In genomic region chr5:171676286-171676944, GRCh38 we compare ENCODE assay signal across 20 cellular contexts.
DNase-seq lines count a peak whose midpoint lies in the region; ATAC-seq, FAIRE-seq and TF ChIP-seq lines count a peak whose summit lies in the region.
"Had no signal": no experiment of that assay in that cellular context is flagged by ENCODE, and none has a peak within 500 bp of the region (broad histone marks: within the 10 kb centered on the region; RNA-seq: fewer than 3 reads in every experiment).

No MANE protein-coding gene starts in this region.

- peak; percentile 69 for DNase-seq in CD1c-positive myeloid dendritic cell (ENCODE audit: extremely low spot score)
- DNase-seq in NOMO-1 treated with dmso at 0.1 percent for 144 hours (lab: John Stamatoyannopoulos, UW; ENCODE audit: unreplicated experiment) = peak; percentile 87
- peak; percentile 33 for DNase-seq in endodermal cell
- peak; percentile 17 for DNase-seq in mucosa of gallbladder (ENCODE audit: low spot score)
- DNase-seq in activated gamma-delta T cell (lab: John Stamatoyannopoulos, UW) = no peak
- DNase-seq in activated T-cell treated with anti-CD3 and anti-CD28 coated beads, Interleukin-2, amount 50 U/mL, for 1 hour = no peak
- DNase-seq in CD8-positive, alpha-beta T cell = no peak
- no peak for DNase-seq in GM19239 (ENCODE audit: insufficient read length, low spot score)
- DNase-seq: activated CD4-positive, CD25-positive, alpha-beta regulatory T cell; activated T-cell treated with anti-CD3 and anti-CD28 coated beads, Interleukin-2, amount 50 U/mL, for 48 hours; DMS79 treated with DMSO at 0.1 percent for 48 hours; NCI-H526 treated with DMSO at 0.1 percent for 48 hours; PC-3; T-helper 9 cell had no signal

- no peaks in the 10 kb centered on the region for H3K27me3 ChIP-seq in endodermal cell (ENCODE audit: control insufficient read depth, insufficient read depth, low read length, poor library complexity, severe bottlenecking)
- no peaks in the 10 kb centered on the region for H3K27me3 ChIP-seq in CD8-positive, alpha-beta T cell (ENCODE audit: insufficient read depth, low read length)
- H3K27me3 ChIP-seq: body of pancreas had no signal

- intact Hi-C loops in CD8-positive, alpha-beta T cell (cut with DNase I, micrococcal nuclease) = no loop called here

- no peaks in the 10 kb centered on the region for H3K36me3 ChIP-seq in endodermal cell (ENCODE audit: control insufficient read depth, insufficient read depth, low read length)
- no peaks in the 10 kb centered on the region for H3K36me3 ChIP-seq in CD8-positive, alpha-beta T cell (ENCODE audit: insufficient read depth, low read length)
- H3K36me3 ChIP-seq: thoracic aorta had no signal

- WGBS in endodermal cell (ENCODE audit: insufficient coverage in 1 of 2, insufficient read length in 1 of 2), 2 experiments = 88 to 96% methylated on average over 5 to 6 of the region's 6 CpGs

- peaks cover 5% of the 10 kb centered on the region for H3K27me3 Mint-ChIP-seq in endodermal cell (ENCODE audit: insufficient read depth)
- H3K27me3 Mint-ChIP-seq in CD8-positive, alpha-beta T cell (ENCODE audit: low read depth) = peaks cover 11% of the 10 kb centered on the region

- H3K4me3 Mint-ChIP-seq in endodermal cell = no peak overlapping the region
- no peak overlapping the region for H3K4me3 Mint-ChIP-seq in CD8-positive, alpha-beta T cell
- H3K4me3 Mint-ChIP-seq: stimulated activated effector memory CD8-positive, alpha-beta T cell treated with anti-CD3 and anti-CD28 coated beads, Interleukin-12 subunit alpha, Interleukin-12 subunit beta, amount 100 ng/mL, for 72 hours had no signal

- FAIRE-seq in GM19239 (lab: Jason Lieb, UNC) = no peak
- FAIRE-seq: colon had no signal

- TF ChIP-seq CTCF in endodermal cell (conservative IDR thresholded peaks at IDR 0.05) = no peak
- no peak for TF ChIP-seq CTCF in CD8-positive, alpha-beta T cell (IDR thresholded peaks at IDR 0.05)

- no peak for ATAC-seq in CD8-positive, alpha-beta T cell
- ATAC-seq: body of pancreas; PC-3; stimulated activated effector memory CD8-positive, alpha-beta T cell treated with anti-CD3 and anti-CD28 coated beads, Interleukin-12 subunit alpha, Interleukin-12 subunit beta, amount 100 ng/mL, for 72 hours had no signal

- H3K4me1 Mint-ChIP-seq in endodermal cell = peaks cover 14% of the 10 kb centered on the region
- no peaks in the 10 kb centered on the region for H3K4me1 Mint-ChIP-seq in CD8-positive, alpha-beta T cell (ENCODE audit: low read depth)
- H3K4me1 Mint-ChIP-seq: stimulated activated effector memory CD8-positive, alpha-beta T cell treated with anti-CD3 and anti-CD28 coated beads, Interleukin-12 subunit alpha, Interleukin-12 subunit beta, amount 100 ng/mL, for 72 hours had no signal

- no peak overlapping the region for H3K27ac Mint-ChIP-seq in endodermal cell
- H3K27ac Mint-ChIP-seq in CD8-positive, alpha-beta T cell = no peak overlapping the region
- H3K27ac Mint-ChIP-seq: activated naive CD4-positive, alpha-beta T cell treated with anti-CD3 and anti-CD28 coated beads, Interleukin-2, amount 50 U/mL, for 72 hours; stimulated activated effector memory CD8-positive, alpha-beta T cell treated with anti-CD3 and anti-CD28 coated beads, Interleukin-12 subunit alpha, Interleukin-12 subunit beta, amount 100 ng/mL, for 72 hours had no signal

- CTCF ChIA-PET in CD8-positive, alpha-beta T cell (lab: Charles Lee) = no interaction called here

- POLR2A ChIA-PET in CD8-positive, alpha-beta T cell (lab: Charles Lee) = no interaction called here

- peaks cover 9% of the 10 kb centered on the region for H3K9me3 Mint-ChIP-seq in endodermal cell
- H3K9me3 Mint-ChIP-seq in CD8-positive, alpha-beta T cell = no peaks in the 10 kb centered on the region
- H3K9me3 Mint-ChIP-seq: stimulated activated effector memory CD8-positive, alpha-beta T cell treated with anti-CD3 and anti-CD28 coated beads, Interleukin-12 subunit alpha, Interleukin-12 subunit beta, amount 100 ng/mL, for 72 hours had no signal

- H3K4me1 ChIP-seq in endodermal cell (ENCODE audit: control insufficient read depth, insufficient read depth, low read length) = peaks cover 4% of the 10 kb centered on the region
- H3K4me1 ChIP-seq in CD8-positive, alpha-beta T cell (ENCODE audit: insufficient read depth, low read length) = no peaks in the 10 kb centered on the region
- H3K4me1 ChIP-seq: body of pancreas had no signal

- H3K36me3 Mint-ChIP-seq in endodermal cell (ENCODE audit: low read depth) = peaks cover 3% of the 10 kb centered on the region
- H3K36me3 Mint-ChIP-seq in CD8-positive, alpha-beta T cell = no peaks in the 10 kb centered on the region
- H3K36me3 Mint-ChIP-seq: stimulated activated effector memory CD8-positive, alpha-beta T cell treated with anti-CD3 and anti-CD28 coated beads, Interleukin-12 subunit alpha, Interleukin-12 subunit beta, amount 100 ng/mL, for 72 hours had no signal

- peaks cover 10% of the 10 kb centered on the region for H3K9me3 ChIP-seq in endodermal cell (ENCODE audit: control insufficient read depth, low read length)
- no peaks in the 10 kb centered on the region for H3K9me3 ChIP-seq in CD8-positive, alpha-beta T cell (ENCODE audit: low read length)
- H3K9me3 ChIP-seq: body of pancreas, thoracic aorta had no signal

- H3K4me3 ChIP-seq in endodermal cell (ENCODE audit: low read length) = no peak overlapping the region
- no peak overlapping the region for H3K4me3 ChIP-seq in CD8-positive, alpha-beta T cell (ENCODE audit: low read depth, low read length)
- H3K4me3 ChIP-seq: body of pancreas, thoracic aorta had no signal

- no peak overlapping the region for H3K9ac ChIP-seq in endodermal cell (ENCODE audit: extremely low read depth, low read length, poor library complexity, severe bottlenecking)
- H3K9ac ChIP-seq: KMS-11 had no signal

- H3K27ac ChIP-seq in endodermal cell (ENCODE audit: low read depth, low read length) = no peak overlapping the region
- no peak overlapping the region for H3K27ac ChIP-seq in CD8-positive, alpha-beta T cell (ENCODE audit: low read depth, low read length)
- H3K27ac ChIP-seq: body of pancreas, KMS-11, thoracic aorta had no signal

Comparison
In these comparisons a context has a peak if more than half of its experiments do, and no peak if none do; other contexts are left out.
1. DNase-seq: peak in CD1c-positive myeloid dendritic cell (single experiment), NOMO-1 treated with dmso at 0.1 percent for 144 hours (single experiment), endodermal cell (single experiment) and mucosa of gallbladder (single experiment); none in activated gamma-delta T cell (single experiment), activated T-cell treated with anti-CD3 and anti-CD28 coated beads, Interleukin-2, amount 50 U/mL, for 1 hour (single experiment), CD8-positive, alpha-beta T cell (0 of 7) and GM19239 (single experiment).